20 cellular contexts compared by ENCODE assay signal in genomic region chr10:69732826-69733150, GRCh38.
"Had no signal": no experiment of that assay in that cellular context is flagged by ENCODE, and none has a peak within 500 bp of the region (broad histone marks: within the 10 kb centered on the region; RNA-seq: fewer than 3 reads in every experiment).

No MANE protein-coding gene starts in this region.

- H3K9me3 ChIP-seq: esophagus muscularis mucosa had no signal

- H3K27me3 ChIP-seq: brain microvascular endothelial cell, esophagus muscularis mucosa had no signal

- H3K27ac ChIP-seq: brain microvascular endothelial cell, esophagus muscularis mucosa, VCaP had no signal

- H3K36me3 ChIP-seq: brain microvascular endothelial cell, esophagus muscularis mucosa had no signal

- ATAC-seq: activated CD4-positive, CD25-positive, alpha-beta regulatory T cell treated with anti-CD3 and anti-CD28 coated beads, Interleukin-2, amount 50 U/mL, for 24 hours; effector memory CD8-positive, alpha-beta T cell; left colon; SK-N-SH treated with all-trans-retinoic acid at 6 μM for 48 hours; stimulated activated naive B cell treated with anti-CD40 and anti-IgM and Interleukin-4, amounts not matched to agents 10 μg/mL and 1 μg/mL and 100 μg/mL, for 72 hours; T-cell had no signal

- H3K4me3 ChIP-seq: dorsolateral prefrontal cortex, esophagus muscularis mucosa, lung had no signal

- DNase-seq: activated CD4-positive, alpha-beta memory T cell treated with anti-CD3 and anti-CD28 coated beads, Interleukin-2, amount 10 ng/mL, durations not matched to agents 7 days and 5 days; activated CD4-positive, alpha-beta T cell treated with anti-CD3 and anti-CD28 coated beads, Interleukin-2, amount 10 ng/mL, durations not matched to agents 24 days and 14 days; activated gamma-delta T cell; activated naive CD4-positive, alpha-beta T cell treated with anti-CD3 and anti-CD28 coated beads, Interleukin-2, amount 50 U/mL, for 16 hours; anterior cingulate cortex; brain microvascular endothelial cell; central memory CD4-positive, alpha-beta T cell; effector memory CD8-positive, alpha-beta T cell; islet precursor cell; left colon; stimulated activated CD4-positive, alpha-beta T cell treated with anti-CD3 and anti-CD28 coated beads, Interleukin-2, amount 100 ng/mL, for 48 hours; stimulated activated CD8-positive, alpha-beta memory T cell treated with anti-CD3 and anti-CD28 coated beads, Interleukin-4, amount 100 ng/mL, for 48 hours; stimulated activated naive B cell treated with anti-CD40 and anti-IgM and Interleukin-4, amounts not matched to agents 10 μg/mL and 1 μg/mL and 100 μg/mL, for 72 hours; T-cell had no signal
